Comparison of ENCODE assay signal across 8 cellular contexts in the genomic region with DNA sequence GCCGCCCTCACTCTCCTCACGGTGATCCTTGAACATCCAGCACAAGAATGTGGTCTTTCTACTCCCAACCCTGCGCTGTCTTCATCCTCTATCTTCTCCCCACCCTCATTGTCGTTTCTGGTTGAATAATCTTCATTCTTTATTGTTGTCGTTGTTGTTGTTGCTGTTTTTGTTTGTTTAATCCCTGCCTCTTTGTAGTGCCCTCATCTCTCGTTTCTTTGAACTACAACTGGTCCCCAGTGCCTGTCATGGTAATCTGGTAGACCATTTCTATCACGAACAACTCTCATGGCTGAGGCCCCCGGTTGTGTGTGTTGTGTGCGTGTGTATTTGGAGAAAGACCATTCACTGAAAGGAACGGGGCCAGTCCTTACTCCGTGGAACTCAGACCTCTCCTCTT. TPM values are rescaled to one million over a fixed set of nuclear protein-coding genes. Genes with fewer than 3 reads are reported as not detected.
DNase-seq lines count a peak whose midpoint lies in the region; ATAC-seq, FAIRE-seq and TF ChIP-seq lines count a peak whose summit lies in the region.

No MANE protein-coding gene starts in this region.

- intact Hi-C loops in CD8-positive, alpha-beta T cell (cut with DNase I, micrococcal nuclease), result loop anchor here (1.0 to 10.0 kb wide), 8 partner anchors 38 to 207 kb away; partner anchors contain the start of gene ATOSA (in 1 of the 2)

- peak overlapping the region; percentile 92 for H2AFZ ChIP-seq in osteoblast (ENCODE audit: low read length)

- H3K4me2 ChIP-seq in osteoblast (ENCODE audit: insufficient read depth, low read length), result peak overlapping the region; percentile 96

- peak overlapping the region; percentile 84 for H3K4me3 Mint-ChIP-seq in CD8-positive, alpha-beta T cell
- peak overlapping the region; percentile 93 to 96 for H3K4me3 Mint-ChIP-seq in effector memory CD8-positive, alpha-beta T cell

- no peak for DNase-seq in CD8-positive, alpha-beta T cell
- DNase-seq in NT2/D1 (ENCODE audit: low read depth, low spot score), result no peak
- DNase-seq in effector memory CD8-positive, alpha-beta T cell, result no peak
- DNase-seq in osteoblast (ENCODE audit: insufficient read length, low spot score, missing footprints), result no peak
- no peak for DNase-seq in occipital lobe (lab: John Stamatoyannopoulos, UW)
- no peak for DNase-seq in frontal cortex (ENCODE audit: low spot score in 2 of 2)

- POLR2A ChIA-PET in CD8-positive, alpha-beta T cell (lab: Charles Lee), result interaction anchor here (1.0 kb wide), 1 partner anchor 350 kb away, joined by 3 read pairs; no protein-coding TSS in a partner anchor

- peak overlapping the region; percentile 87 for H3K27ac Mint-ChIP-seq in CD8-positive, alpha-beta T cell
- H3K27ac Mint-ChIP-seq in effector memory CD8-positive, alpha-beta T cell, result peak overlapping the region; percentile 10 to 89

- no peaks in the 10 kb centered on the region for H3K9me3 Mint-ChIP-seq in CD8-positive, alpha-beta T cell
- no peaks in the 10 kb centered on the region for H3K9me3 Mint-ChIP-seq in effector memory CD8-positive, alpha-beta T cell

- peak overlapping the region; percentile 49 for H3K4me3 ChIP-seq in CD8-positive, alpha-beta T cell (ENCODE audit: low read depth, low read length)
- H3K4me3 ChIP-seq in NT2/D1 (ENCODE audit: insufficient read length, low read depth) (peak overlapping the region; percentile 45), osteoblast (ENCODE audit: insufficient read depth, low read length) (peak overlapping the region; percentile 84)

- no peaks in the 10 kb centered on the region for H3K27me3 ChIP-seq in CD8-positive, alpha-beta T cell (ENCODE audit: insufficient read depth, low read length)
- H3K27me3 ChIP-seq in NT2/D1 (ENCODE audit: insufficient read depth, insufficient read length), result peaks cover 45% of the 10 kb centered on the region
- peaks cover 20% of the 10 kb centered on the region for H3K27me3 ChIP-seq in osteoblast (ENCODE audit: insufficient read depth, low read length)

- peaks cover 30% of the 10 kb centered on the region for H3K4me1 Mint-ChIP-seq in CD8-positive, alpha-beta T cell (ENCODE audit: low read depth)
- peaks cover 22 to 31% of the 10 kb centered on the region in 2 donors for H3K4me1 Mint-ChIP-seq in effector memory CD8-positive, alpha-beta T cell (ENCODE audit: low read depth in 2 of 2)

- peaks cover 14% of the 10 kb centered on the region for H3K4me1 ChIP-seq in CD8-positive, alpha-beta T cell (ENCODE audit: insufficient read depth, low read length)
- H3K4me1 ChIP-seq in NT2/D1 (ENCODE audit: insufficient read depth, insufficient read length) (peaks cover 6% of the 10 kb centered on the region), osteoblast (ENCODE audit: insufficient read depth, low read length) (peaks cover 14% of the 10 kb centered on the region)

- ATAC-seq in CD8-positive, alpha-beta T cell, result no peak
- no peak for ATAC-seq in effector memory CD8-positive, alpha-beta T cell (replicated peaks)
- ATAC-seq in HG02623 (IDR thresholded peaks at IDR 0.05; ENCODE audit: unreplicated experiment), result no peak
- no peak for ATAC-seq in HG03571 (IDR thresholded peaks at IDR 0.05; ENCODE audit: unreplicated experiment)

- no peak for FAIRE-seq in frontal cortex (lab: Jason Lieb, UNC)

- H3K36me3 ChIP-seq in CD8-positive, alpha-beta T cell (ENCODE audit: insufficient read depth, low read length), result no peaks in the 10 kb centered on the region
- H3K36me3 ChIP-seq in NT2/D1 (ENCODE audit: insufficient read depth, insufficient read length, low read length) (no peaks in the 10 kb centered on the region), osteoblast (ENCODE audit: insufficient read depth, low read length) (no peaks in the 10 kb centered on the region)

- peak overlapping the region; percentile 58 for H3K9ac ChIP-seq in NT2/D1 (ENCODE audit: insufficient read length, low read depth)

- CTCF ChIA-PET in CD8-positive, alpha-beta T cell (lab: Charles Lee), result no interaction called here

- peak overlapping the region; percentile 61 for H3K27ac ChIP-seq in CD8-positive, alpha-beta T cell (ENCODE audit: low read depth, low read length)
- no peak overlapping the region for H3K27ac ChIP-seq in osteoblast (ENCODE audit: low read depth, low read length)

- no peak for TF ChIP-seq CTCF in CD8-positive, alpha-beta T cell (IDR thresholded peaks at IDR 0.05)
- TF ChIP-seq CTCF in osteoblast (IDR thresholded peaks at IDR 0.05; ENCODE audit: extremely low read depth, low read depth, low read length), result no peak

- no peaks in the 10 kb centered on the region for H3K27me3 Mint-ChIP-seq in CD8-positive, alpha-beta T cell (ENCODE audit: low read depth)
- H3K27me3 Mint-ChIP-seq in effector memory CD8-positive, alpha-beta T cell, result no peaks in the 10 kb centered on the region

- H3K79me2 ChIP-seq in osteoblast (ENCODE audit: insufficient read depth, low read length), result peaks cover 29% of the 10 kb centered on the region

- H3K9me3 ChIP-seq in CD8-positive, alpha-beta T cell (ENCODE audit: low read length), result no peaks in the 10 kb centered on the region
- H3K9me3 ChIP-seq in NT2/D1 (ENCODE audit: insufficient read depth, low read length), result no peaks in the 10 kb centered on the region
- H3K9me3 ChIP-seq in osteoblast (ENCODE audit: low read depth, low read length), result no peaks in the 10 kb centered on the region

- H4K20me1 ChIP-seq in osteoblast (ENCODE audit: insufficient read depth, low read length), result peaks cover 5% of the 10 kb centered on the region

- peaks cover 2% of the 10 kb centered on the region for H3K36me3 Mint-ChIP-seq in CD8-positive, alpha-beta T cell
- H3K36me3 Mint-ChIP-seq in effector memory CD8-positive, alpha-beta T cell (ENCODE audit: insufficient read depth), result peaks cover 3% of the 10 kb centered on the region

RNA-seq across cellular contexts. Expression of gene MYO5A, which starts 1.3 kb away (rescaled TPM):
- total RNA-seq in CD8-positive, alpha-beta T cell, result 10 to 100 TPM; 22.5 to 22.7 TPM
- 54.3 and 73.1 TPM in 2 replicates for total RNA-seq in osteoblast
- total RNA-seq in occipital lobe, result 155 TPM
- 125 TPM for total RNA-seq in frontal cortex

RNA-seq across cellular contexts. Expression of gene ARPP19, which starts 38.9 kb away (rescaled TPM):
- 100 to 1,000 TPM; 141 to 156 TPM for total RNA-seq in CD8-positive, alpha-beta T cell
- 104 and 114 TPM in 2 replicates for total RNA-seq in osteoblast
- 192 TPM for total RNA-seq in occipital lobe
- 195 TPM for total RNA-seq in frontal cortex
